In the genomic region with DNA sequence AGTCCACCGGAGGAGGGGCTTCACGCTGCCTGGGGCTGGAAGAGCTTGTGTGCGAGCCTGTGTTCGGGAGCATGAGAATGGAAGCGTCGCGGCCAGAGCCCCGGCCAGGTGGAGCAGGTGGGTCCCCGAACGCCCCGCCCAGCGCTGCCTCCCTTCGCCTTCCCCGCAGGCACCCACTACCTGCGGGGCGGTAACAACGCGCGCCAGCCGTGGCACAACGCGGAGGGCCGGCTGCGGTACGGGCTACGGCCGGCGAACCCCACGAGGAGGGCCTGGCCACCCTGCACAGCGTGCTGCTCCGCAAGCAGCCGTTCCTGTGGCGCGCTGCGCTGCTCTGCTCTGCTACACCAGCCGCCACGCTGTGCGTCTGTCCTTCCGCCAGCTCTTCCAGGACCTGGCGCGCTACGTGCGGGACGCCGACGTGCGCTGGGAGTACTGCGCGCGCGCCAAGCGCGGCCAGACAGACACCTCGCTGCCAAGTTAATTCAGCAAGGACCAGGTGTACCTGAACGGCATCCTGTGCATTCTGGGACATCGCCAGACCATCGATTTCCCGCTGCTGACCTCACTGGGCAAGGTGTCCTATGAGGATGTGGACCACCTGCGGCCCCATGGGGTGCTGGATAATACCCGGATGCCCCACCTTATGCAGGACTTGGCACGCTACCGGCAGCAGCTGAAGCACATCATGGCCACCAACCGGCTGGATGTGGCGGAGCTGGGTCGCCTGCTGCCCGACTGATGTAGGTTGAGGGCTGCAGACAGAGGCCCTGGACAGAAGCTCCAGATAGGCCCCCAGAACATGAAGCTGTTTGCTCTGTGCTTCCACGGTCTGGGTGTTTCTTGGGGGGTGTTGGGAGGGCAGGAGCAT, we compare ENCODE assay signal across 13 cellular contexts.
DNase-seq lines count a peak whose midpoint lies in the region; ATAC-seq and TF ChIP-seq lines count a peak whose summit lies in the region.
"Had no signal": no experiment of that assay in that cellular context is flagged by ENCODE, and none has a peak within 500 bp of the region (broad histone marks: within the 10 kb centered on the region; RNA-seq: fewer than 3 reads in every experiment).

No MANE protein-coding gene starts in this region.

- H3K4me1 Mint-ChIP-seq in stimulated activated memory B cell treated with anti-CD40 and anti-IgM and Interleukin-4, amounts not matched to agents 10 μg/mL and 1 μg/mL and 100 μg/mL, for 72 hours = no peaks in the 10 kb centered on the region

- H3K9me3 Mint-ChIP-seq in stimulated activated memory B cell treated with anti-CD40 and anti-IgM and Interleukin-4, amounts not matched to agents 10 μg/mL and 1 μg/mL and 100 μg/mL, for 72 hours = no peaks in the 10 kb centered on the region

- ATAC-seq in foreskin keratinocyte = peak; percentile 85
- ATAC-seq in stimulated activated memory B cell treated with anti-CD40 and anti-IgM and Interleukin-4, amounts not matched to agents 10 μg/mL and 1 μg/mL and 100 μg/mL, for 72 hours = no peak
- ATAC-seq: A549 had no signal

- DNase-seq in NCI-H2227 (lab: John Stamatoyannopoulos, UW; ENCODE audit: unreplicated experiment) = peak; percentile 3
- DNase-seq in NCI-H2227 treated with DMSO at 0.1 percent for 48 hours (lab: John Stamatoyannopoulos, UW) = no peak
- peak; percentile 15 for DNase-seq in NCI-H526 treated with DMSO at 0.1 percent for 48 hours (lab: John Stamatoyannopoulos, UW)
- peak in 1 of 2 donors; percentile 25 for DNase-seq in foreskin keratinocyte
- no peak for DNase-seq in retinal pigment epithelial cell (ENCODE audit: low read depth)
- DNase-seq in AG20443 (ENCODE audit: low spot score) = no peak
- no peak for DNase-seq in superior temporal gyrus (ENCODE audit: extremely low spot score)
- DNase-seq: activated CD4-positive, CD25-positive, alpha-beta regulatory T cell treated with anti-CD3 and anti-CD28 coated beads, Interleukin-2, amount 50 U/mL, for 72 hours; KBM-7; kidney glomerular epithelial cell; PC-9 had no signal

- peak overlapping the region; percentile 19 for H3K4me3 ChIP-seq in retinal pigment epithelial cell (ENCODE audit: low read length)
- H3K4me3 ChIP-seq: A549, PC-9 had no signal

- H3K27ac ChIP-seq in foreskin keratinocyte = no peak overlapping the region
- H3K27ac ChIP-seq: A549, PC-9 had no signal

- H3K4me3 Mint-ChIP-seq in stimulated activated memory B cell treated with anti-CD40 and anti-IgM and Interleukin-4, amounts not matched to agents 10 μg/mL and 1 μg/mL and 100 μg/mL, for 72 hours = no peak overlapping the region

- no peaks in the 10 kb centered on the region for H3K4me1 ChIP-seq in foreskin keratinocyte
- H3K4me1 ChIP-seq: A549 had no signal

- peaks cover 65% of the 10 kb centered on the region for H3K27me3 Mint-ChIP-seq in stimulated activated memory B cell treated with anti-CD40 and anti-IgM and Interleukin-4, amounts not matched to agents 10 μg/mL and 1 μg/mL and 100 μg/mL, for 72 hours

- no peaks in the 10 kb centered on the region for H3K27me3 ChIP-seq in foreskin keratinocyte

- no peaks in the 10 kb centered on the region for H3K36me3 Mint-ChIP-seq in stimulated activated memory B cell treated with anti-CD40 and anti-IgM and Interleukin-4, amounts not matched to agents 10 μg/mL and 1 μg/mL and 100 μg/mL, for 72 hours

- H3K27ac Mint-ChIP-seq in stimulated activated memory B cell treated with anti-CD40 and anti-IgM and Interleukin-4, amounts not matched to agents 10 μg/mL and 1 μg/mL and 100 μg/mL, for 72 hours = no peak overlapping the region

- no peak for TF ChIP-seq CTCF in foreskin keratinocyte (conservative IDR thresholded peaks at IDR 0.05)
- TF ChIP-seq CTCF in retinal pigment epithelial cell (conservative IDR thresholded peaks at IDR 0.05; ENCODE audit: low read depth, low read length) = no peak

Comparison
In these comparisons a context has a peak if more than half of its experiments do, and no peak if none do; other contexts are left out.
1. DNase-seq: peak in NCI-H2227 (single experiment) and NCI-H526 treated with DMSO at 0.1 percent for 48 hours (single experiment); none in NCI-H2227 treated with DMSO at 0.1 percent for 48 hours (single experiment), retinal pigment epithelial cell (single experiment), AG20443 (single experiment) and superior temporal gyrus (single experiment).